ENCODE assay signal across 10 cellular contexts in the genomic region with DNA sequence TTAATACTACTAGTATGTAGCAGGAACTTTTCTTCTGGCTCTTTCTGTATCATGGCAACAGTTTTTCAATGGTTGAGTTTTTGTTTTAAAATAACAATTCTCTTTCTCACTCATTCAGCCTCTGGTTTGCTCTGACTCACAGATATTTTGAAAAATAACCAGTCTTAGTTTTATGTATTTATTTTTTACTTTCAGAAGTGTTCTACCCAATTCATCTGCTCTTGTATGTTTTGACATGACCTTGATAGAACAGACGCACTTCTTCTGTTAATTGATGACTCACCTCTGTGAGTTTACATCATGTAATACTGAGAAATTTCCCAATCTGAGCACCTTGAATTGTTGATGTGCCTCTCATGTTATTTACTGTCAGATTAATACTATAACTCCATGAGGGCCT.
DNase-seq lines count a peak whose midpoint lies in the region; ATAC-seq and TF ChIP-seq lines count a peak whose summit lies in the region.
"Had no signal": no experiment of that assay in that cellular context is flagged by ENCODE, and none has a peak within 500 bp of the region (broad histone marks: within the 10 kb centered on the region; RNA-seq: fewer than 3 reads in every experiment).

No MANE protein-coding gene starts in this region.

- peak overlapping the region; percentile 73 for H3K4me2 ChIP-seq in OCI-LY7 (ENCODE audit: low read length)

- no peak overlapping the region for H3K27ac ChIP-seq in OCI-LY7 (ENCODE audit: low read depth, low read length, poor library complexity, severe bottlenecking)

- TF ChIP-seq CTCF in OCI-LY7 (conservative IDR thresholded peaks at IDR 0.05; ENCODE audit: low read length) (no peak), omental fat pad (IDR thresholded peaks at IDR 0.05) (no peak)

- H3K9me2 ChIP-seq in OCI-LY7 (ENCODE audit: insufficient read depth, low read length) = no peaks in the 10 kb centered on the region

- H3K27me3 ChIP-seq in H7 (ENCODE audit: control insufficient read depth, insufficient read depth, low read length) (no peaks in the 10 kb centered on the region), HAP-1 (ENCODE audit: low read depth) (no peaks in the 10 kb centered on the region)

- peak; percentile 25 for DNase-seq in AG20443 (ENCODE audit: low spot score)
- DNase-seq in OCI-LY7 (ENCODE audit: low spot score) = no peak
- peak; percentile 42 for DNase-seq in dermis blood vessel endothelial cell
- DNase-seq in omental fat pad (ENCODE audit: low spot score) = no peak
- DNase-seq in H7 = no peak
- DNase-seq in NCI-H1105 treated with DMSO at 0.1 percent for 48 hours (lab: John Stamatoyannopoulos, UW) = no peak
- DNase-seq in HAP-1 (ENCODE audit: low spot score in 2 of 2) = no peak
- no peak for DNase-seq in NCI-H2081 (lab: John Stamatoyannopoulos, UW)
- DNase-seq: CD8-positive, alpha-beta memory T cell; T-helper 9 cell had no signal

- no TSS peak for BruUV-seq in OCI-LY7 (replicated peaks; lab: Mats Ljungman, UMichigan)

- POLR2A ChIA-PET in OCI-LY7 (lab: Charles Lee) = interaction anchor here (0.6 to 0.9 kb wide), 2 partner anchors 829 to 1467 kb away, joined by 3 to 4 read pairs; no protein-coding TSS in a partner anchor

- H3K79me2 ChIP-seq in OCI-LY7 (ENCODE audit: insufficient read depth, low read depth, low read length) = no peaks in the 10 kb centered on the region

- H3K4me3 ChIP-seq in OCI-LY7 (ENCODE audit: low read depth, low read length, poor library complexity, severe bottlenecking) (no peak overlapping the region), H7 (ENCODE audit: insufficient read depth, low read depth, low read length) (no peak overlapping the region), HAP-1 (no peak overlapping the region)

- CTCF ChIA-PET in OCI-LY7 (lab: Charles Lee; ENCODE audit: unreplicated experiment) = no interaction called here

- no peaks in the 10 kb centered on the region for H4K20me1 ChIP-seq in OCI-LY7 (ENCODE audit: insufficient read depth, low read length)

- H3K36me3 ChIP-seq in OCI-LY7 (ENCODE audit: insufficient read depth, low read length) (no peaks in the 10 kb centered on the region), H7 (replicated peaks; ENCODE audit: control insufficient read depth, insufficient read depth, low read length) (peaks cover 4% of the 10 kb centered on the region), HAP-1 (replicated peaks) (no peaks in the 10 kb centered on the region)

- H2AFZ ChIP-seq in OCI-LY7 (ENCODE audit: low read length) = peak overlapping the region; percentile 87; the same call in 1 of the 2 replicates

- H3K4me1 ChIP-seq in OCI-LY7 (ENCODE audit: insufficient read depth, low read length, poor library complexity, severe bottlenecking) (peaks cover 30% of the 10 kb centered on the region), HAP-1 (peaks cover 15% of the 10 kb centered on the region)

- ATAC-seq in omental fat pad (ENCODE audit: low FRiP score) = peak; percentile 72

- in situ Hi-C loops in HAP-1 (cut with MboI; ENCODE audit: low sequenced_read_pairs) = no loop called here

- H3K9me3 ChIP-seq in OCI-LY7 (ENCODE audit: low read length) = no peaks in the 10 kb centered on the region
- H3K9me3 ChIP-seq in HAP-1 = no peaks in the 10 kb centered on the region

- intact Hi-C loops in OCI-LY7 (cut with micrococcal nuclease; ENCODE audit: unreplicated experiment) = loop anchor here (2.0 to 5.0 kb wide), 2 partner anchors 57 to 1319 kb away; a partner anchor contains a TSS

Comparison
In these comparisons a context has a peak if more than half of its experiments do, and no peak if none do; other contexts are left out.
1. DNase-seq: peak in AG20443 (single experiment) and dermis blood vessel endothelial cell (single experiment); none in OCI-LY7 (single experiment), omental fat pad (single experiment), H7 (single experiment), NCI-H1105 treated with DMSO at 0.1 percent for 48 hours (single experiment), HAP-1 (0 of 2) and NCI-H2081 (0 of 2).